In genomic region chr6:131808460-131809269, GRCh38 we compare ENCODE assay signal across 9 cellular contexts. TPM values are rescaled to one million over a fixed set of nuclear protein-coding genes. Genes with fewer than 3 reads are reported as not detected.
A peak's percentile ranks its signal among the peaks of the same experiment; 100 is the strongest.
DNase-seq lines count a peak whose midpoint lies in the region; ATAC-seq, FAIRE-seq and TF ChIP-seq lines count a peak whose summit lies in the region.
"Had no signal": no experiment of that assay in that cellular context is flagged by ENCODE, and none has a peak within 500 bp of the region (broad histone marks: within the 10 kb centered on the region; RNA-seq: fewer than 3 reads in every experiment).

No MANE protein-coding gene starts in this region.

- TF ChIP-seq POLR2A in A549 (IDR thresholded peaks at IDR 0.05; ENCODE audit: low read length): no peak

- ATAC-seq in A549: no peak
- no peak for ATAC-seq in HG03469 (IDR thresholded peaks at IDR 0.05; ENCODE audit: unreplicated experiment)

- H3K9ac ChIP-seq in HUES64 (ENCODE audit: low read depth, low read length) (peak overlapping the region; percentile 74), muscle layer of colon (ENCODE audit: low read length) (no peak overlapping the region)

- H3K36me3 Mint-ChIP-seq in chondrocyte (ENCODE audit: low read depth): peaks cover 1% of the 10 kb centered on the region

- TF ChIP-seq EP300 in A549 (IDR thresholded peaks at IDR 0.05): no peak

- H3K4me3 Mint-ChIP-seq in chondrocyte (ENCODE audit: unreplicated experiment): peak overlapping the region; percentile 78

- H3K27ac Mint-ChIP-seq in chondrocyte (ENCODE audit: unreplicated experiment): no peak overlapping the region

- H3K27me3 ChIP-seq in HUES64 (ENCODE audit: insufficient read depth, low read length) (peaks cover 31% of the 10 kb centered on the region), muscle layer of colon (ENCODE audit: control insufficient read depth in 1 of 2, insufficient read depth in 2 of 2, low read length in 2 of 2) (no peaks in the 10 kb centered on the region)

- POLR2A ChIA-PET in A549 (lab: Yijun Ruan, JAX): no interaction called here

- H3K27ac ChIP-seq in A549 (peak overlapping the region; percentile 79 to 95), HUES64 (ENCODE audit: low read depth, low read length) (peak overlapping the region; percentile 50; the same call in 1 of the 2 replicates), muscle layer of colon (ENCODE audit: low read depth, low read length) (no peak overlapping the region)

- no peaks in the 10 kb centered on the region for H3K36me3 ChIP-seq in HUES64 (ENCODE audit: insufficient read depth, low read length)
- no peaks in the 10 kb centered on the region for H3K36me3 ChIP-seq in muscle layer of colon (ENCODE audit: insufficient read depth, low read length)

- DNase-seq in A549 (ENCODE audit: low read depth in 1 of 2, low spot score in 1 of 2) (no peak), chondrocyte (ENCODE audit: low spot score) (no peak), NCI-H748 treated with DMSO at 0.1 percent for 48 hours (lab: John Stamatoyannopoulos, UW) (no peak), urothelium cell line (ENCODE audit: low spot score) (no peak), CD1c-positive myeloid dendritic cell (ENCODE audit: extremely low spot score) (no peak)

- no peak for TF ChIP-seq RAD21 in A549 (conservative IDR thresholded peaks at IDR 0.05 in 1 of 2, IDR thresholded peaks at IDR 0.05 in 1 of 2)

- peak overlapping the region; percentile 88 for H3K4me2 ChIP-seq in A549

- H3K4me1 Mint-ChIP-seq in chondrocyte (ENCODE audit: low read depth): peaks cover 15% of the 10 kb centered on the region

- CTCF ChIA-PET in A549 (lab: Yijun Ruan, JAX): interaction anchor here (1.0 to 1.8 kb wide), 2 partner anchors 101 to 106 kb away, joined by 3 to 6 read pairs; no protein-coding TSS in a partner anchor

- H3K9me3 ChIP-seq in A549 (no peaks in the 10 kb centered on the region), HUES64 (ENCODE audit: insufficient read depth, low read depth, low read length) (no peaks in the 10 kb centered on the region), muscle layer of colon (ENCODE audit: low read length) (no peaks in the 10 kb centered on the region)

- TF ChIP-seq CTCF in A549 (IDR thresholded peaks at IDR 0.05) (no peak), chondrocyte (IDR thresholded peaks at IDR 0.05) (no peak)

- H3K27me3 Mint-ChIP-seq in chondrocyte (ENCODE audit: low read depth): no peaks in the 10 kb centered on the region

- 62% methylated on average over 12 of the region's 12 CpGs for WGBS in A549 (ENCODE audit: missing lambda C conversion rate)
- 13% methylated on average over 12 of the region's 12 CpGs for WGBS in HUES64

- no peak for FAIRE-seq in A549 (lab: Jason Lieb, UNC)
- no peak for FAIRE-seq in urothelium cell line (lab: Jason Lieb, UNC)
- FAIRE-seq: small intestine had no signal

- H3K4me3 ChIP-seq in A549: peak overlapping the region; percentile 73
- H3K4me3 ChIP-seq in HUES64 (ENCODE audit: low read length): peak overlapping the region; percentile 76
- H3K4me3 ChIP-seq in muscle layer of colon (ENCODE audit: low read depth in 1 of 2, low read length in 2 of 2): peak overlapping the region; percentile 41 to 53

- H3K9me3 Mint-ChIP-seq in chondrocyte (ENCODE audit: low read depth): no peaks in the 10 kb centered on the region

- peaks cover 5% of the 10 kb centered on the region; the same call in 1 of the 3 replicates for H3K4me1 ChIP-seq in A549
- H3K4me1 ChIP-seq in HUES64 (ENCODE audit: insufficient read depth, low read length): peaks cover 20% of the 10 kb centered on the region
- H3K4me1 ChIP-seq in muscle layer of colon (ENCODE audit: insufficient read depth, low read length): peaks cover 6% of the 10 kb centered on the region

TF ChIP-seq in A549, 52 proteins besides CTCF, POLR2A, EP300 and RAD21:
- TF ChIP-seq ESRRA (IDR thresholded peaks at IDR 0.05; ENCODE audit: borderline replicate concordance, low read length) (no peak), CEBPB (IDR thresholded peaks at IDR 0.05) (0 out of 4 replicates have a peak, but pooled peaks of 1 of the 2 experiments have one; percentile 30), FOSB (CRISPR knock-in tag; IDR thresholded peaks at IDR 0.05) (no peak)

RNA-seq across cellular contexts. Expression of gene ENPP1, which starts 0.8 kb away (rescaled TPM):
- polyA plus RNA-seq in A549 (2011; rRNA removed): 5.3 and 5.6 TPM in 2 replicates
- polyA plus RNA-seq in A549 (2012; cell fraction: cytosol; rRNA removed): 0.47 and 0.59 TPM in 2 replicates
- 0.47 and 0.62 TPM in 2 replicates for polyA plus RNA-seq in A549 (2012; cell fraction: nucleus; rRNA removed)
- polyA plus RNA-seq in A549 (2017; fragmentation: RNase III; extraction: RNeasy Plus Mini Kit Qiagen cat#74134 plus additional on column Dnase treatment): 0.91 to 1.1 TPM (median 0.97 TPM) in 3 replicates
- polyA minus RNA-seq in A549 (2011; rRNA and poly(A)+ RNA removed): 3.2 and 4.5 TPM in 2 replicates
- polyA plus RNA-seq in HUES64 (2013, experiment 1 of 2): 11.6 TPM
- polyA plus RNA-seq in HUES64 (2013, experiment 2 of 2): 12.0 TPM
- 8.1 to 23.6 TPM (median 8.6 TPM) in 3 replicates for total RNA-seq in chondrocyte
